ENCODE assay signal across 1 cellular context in genomic region chr1:150833961-150834360, GRCh38.
DNase-seq lines count a peak whose midpoint lies in the region; TF ChIP-seq lines count a peak whose summit lies in the region.
"Not testable (repeated sequence)": the region's sequence is repeated elsewhere in the genome, so short reads cannot be mapped to it uniquely, and the experiment has no call there.

No MANE protein-coding gene starts in this region.

- H3K27ac ChIP-seq in WERI-Rb-1: peak overlapping the region; percentile 30

- not testable (repeated sequence) for H3K4me3 ChIP-seq in WERI-Rb-1 (ENCODE audit: low read depth, low read length)

- not testable (repeated sequence) for H3K27me3 ChIP-seq in WERI-Rb-1 (ENCODE audit: insufficient read depth, low read depth, severe bottlenecking)

- peaks cover 38% of the 10 kb centered on the region for H3K36me3 ChIP-seq in WERI-Rb-1

- peak; percentile 91 for DNase-seq in WERI-Rb-1

- not testable (repeated sequence) for H3K9me3 ChIP-seq in WERI-Rb-1 (ENCODE audit: severe bottlenecking)

- TF ChIP-seq CTCF in WERI-Rb-1 (IDR thresholded peaks at IDR 0.05; ENCODE audit: low read depth, low read length): not testable (repeated sequence)
